Comparison of ENCODE assay signal across 23 cellular contexts in the genomic region with DNA sequence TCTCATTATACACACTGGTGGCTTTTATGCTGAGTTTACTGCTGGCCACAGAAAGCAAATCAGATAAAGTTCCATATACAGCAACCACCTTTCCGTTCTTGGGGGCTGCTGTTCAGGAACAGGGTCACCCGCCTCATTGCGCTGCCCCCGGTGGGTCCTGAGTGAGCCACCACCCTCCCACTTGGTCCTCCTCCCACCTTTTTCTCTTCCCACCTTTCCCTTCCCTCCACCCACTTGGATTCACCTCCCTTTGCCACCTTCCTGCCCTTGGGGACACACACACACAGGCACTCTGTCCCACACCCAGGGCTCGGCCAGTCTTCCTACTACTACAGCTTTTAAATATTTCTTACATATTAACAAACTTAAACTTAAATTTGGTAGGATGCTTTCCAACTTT.
"Had no signal": no experiment of that assay in that cellular context is flagged by ENCODE, and none has a peak within 500 bp of the region (broad histone marks: within the 10 kb centered on the region; RNA-seq: fewer than 3 reads in every experiment).

No MANE protein-coding gene starts in this region.

- ATAC-seq: esophagus mucosa; gastrocnemius medialis; left ventricle myocardium superior; lower lobe of right lung; natural killer cell; psoas muscle; right cardiac atrium; stimulated activated naive B cell treated with anti-CD40 and anti-IgM and Interleukin-4, amounts not matched to agents 10 μg/mL and 1 μg/mL and 100 μg/mL, for 72 hours had no signal

- H3K9me3 ChIP-seq: gastrocnemius medialis, lower lobe of right lung, ovary, psoas muscle, testis, tibial artery had no signal

- H3K27me3 Mint-ChIP-seq: stimulated activated naive B cell treated with anti-CD40 and anti-IgM and Interleukin-4, amounts not matched to agents 10 μg/mL and 1 μg/mL and 100 μg/mL, for 72 hours; type B pancreatic cell had no signal

- H3K4me3 ChIP-seq: dorsolateral prefrontal cortex, gastrocnemius medialis, lower lobe of right lung, ovary, psoas muscle, skin epidermis, spleen, testis, tibial artery had no signal

- H3K9me3 Mint-ChIP-seq: natural killer cell, type B pancreatic cell had no signal

- H3K27ac Mint-ChIP-seq: stimulated activated naive B cell treated with anti-CD40 and anti-IgM and Interleukin-4, amounts not matched to agents 10 μg/mL and 1 μg/mL and 100 μg/mL, for 72 hours; type B pancreatic cell had no signal

- DNase-seq: dorsolateral prefrontal cortex; effector CD4-positive, alpha-beta T cell; foreskin fibroblast; gastrocnemius medialis; head of caudate nucleus; left ventricle myocardium superior; lower lobe of right lung; natural killer cell; occipital lobe; ovary; posterior cingulate gyrus; psoas muscle; right cardiac atrium; spleen; stimulated activated CD4-positive, alpha-beta T cell treated with anti-CD3 and anti-CD28 coated beads, Interleukin-4, amount 100 ng/mL, for 4 hours; stimulated activated naive B cell treated with anti-CD40 and anti-IgM and Interleukin-4, amounts not matched to agents 10 μg/mL and 1 μg/mL and 100 μg/mL, for 72 hours; substantia nigra; testis; tibial artery had no signal

- H3K36me3 ChIP-seq: gastrocnemius medialis, lower lobe of right lung, ovary had no signal

- H3K4me1 ChIP-seq: gastrocnemius medialis, lower lobe of right lung, psoas muscle, spleen, testis had no signal

- H3K27me3 ChIP-seq: dorsolateral prefrontal cortex, gastrocnemius medialis, ovary, spleen, testis, tibial artery had no signal

- H3K27ac ChIP-seq: dorsolateral prefrontal cortex, epithelial cell of prostate, gastrocnemius medialis, lower lobe of right lung, ovary, psoas muscle, skin epidermis, spleen, testis, tibial artery had no signal

- H3K4me3 Mint-ChIP-seq: natural killer cell; stimulated activated naive B cell treated with anti-CD40 and anti-IgM and Interleukin-4, amounts not matched to agents 10 μg/mL and 1 μg/mL and 100 μg/mL, for 72 hours; type B pancreatic cell had no signal
